11 cellular contexts compared by ENCODE assay signal in the genomic region with DNA sequence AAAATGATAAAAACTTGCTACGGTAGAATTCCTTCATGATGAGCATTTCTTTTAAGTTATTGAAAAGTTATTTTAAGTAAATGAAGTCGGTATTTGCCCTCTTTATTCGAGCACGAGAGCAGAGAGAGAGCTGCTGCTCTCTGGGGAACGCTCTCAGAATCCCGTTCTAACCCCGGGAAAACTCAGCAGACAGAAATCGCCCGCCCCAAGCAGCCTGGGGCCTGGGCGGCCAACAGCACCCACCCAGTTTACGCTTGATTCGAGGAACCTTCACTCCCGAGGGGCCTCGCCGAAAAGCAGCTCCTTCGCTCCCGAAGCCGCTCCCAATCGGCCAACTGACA. TPM values are rescaled to one million over a fixed set of nuclear protein-coding genes. Genes with fewer than 3 reads are reported as not detected.
DNase-seq lines count a peak whose midpoint lies in the region; ATAC-seq and TF ChIP-seq lines count a peak whose summit lies in the region.
"Had no signal": no experiment of that assay in that cellular context is flagged by ENCODE, and none has a peak within 500 bp of the region (broad histone marks: within the 10 kb centered on the region; RNA-seq: fewer than 3 reads in every experiment).

No MANE protein-coding gene starts in this region.

- intact Hi-C loops in CD4-positive, alpha-beta memory T cell (cut with micrococcal nuclease) = no loop called here
- intact Hi-C loops in colonic mucosa (cut with DNase I) = no loop called here

- no peak overlapping the region for H3K4me3 ChIP-seq in CD4-positive, alpha-beta memory T cell (ENCODE audit: low read length in 2 of 2)
- peak overlapping the region; percentile 45 for H3K4me3 ChIP-seq in H7 (ENCODE audit: insufficient read depth, low read depth, low read length)
- peak overlapping the region; percentile 3 for H3K4me3 ChIP-seq in colonic mucosa
- H3K4me3 ChIP-seq: pancreas had no signal

- peaks cover 0 to 12% (median under 1%) of the 10 kb centered on the region in 8 donors for H3K9me3 Mint-ChIP-seq in CD4-positive, alpha-beta memory T cell
- H3K9me3 Mint-ChIP-seq in naive B cell = peaks cover 0 to 6% (median 1%) of the 10 kb centered on the region in 7 donors

- TF ChIP-seq CTCF in colonic mucosa (IDR thresholded peaks at IDR 0.05) = no peak

- H3K9me3 ChIP-seq in CD4-positive, alpha-beta memory T cell (ENCODE audit: control insufficient read depth in 1 of 2, low read length in 2 of 2) = no peaks in the 10 kb centered on the region
- no peaks in the 10 kb centered on the region for H3K9me3 ChIP-seq in colonic mucosa
- H3K9me3 ChIP-seq: pancreas had no signal

- H3K27ac Mint-ChIP-seq in CD4-positive, alpha-beta memory T cell = no peak overlapping the region
- peak overlapping the region in 2 of 6 donors; percentile 62 to 88 for H3K27ac Mint-ChIP-seq in naive B cell

- H3K4me3 Mint-ChIP-seq in CD4-positive, alpha-beta memory T cell = peak overlapping the region in 7 of 8 donors; percentile 5 to 75 (median 71)
- peak overlapping the region; percentile 74 to 91 (median 85) for H3K4me3 Mint-ChIP-seq in naive B cell

- no peak overlapping the region for H3K27ac ChIP-seq in CD4-positive, alpha-beta memory T cell (ENCODE audit: low read depth, low read length)
- no peak overlapping the region for H3K27ac ChIP-seq in colonic mucosa
- H3K27ac ChIP-seq: pancreas had no signal

- H3K36me3 ChIP-seq in CD4-positive, alpha-beta memory T cell (ENCODE audit: insufficient read depth, low read length) = no peaks in the 10 kb centered on the region
- H3K36me3 ChIP-seq in H7 (replicated peaks; ENCODE audit: control insufficient read depth, insufficient read depth, low read length) = no peaks in the 10 kb centered on the region
- no peaks in the 10 kb centered on the region for H3K36me3 ChIP-seq in colonic mucosa
- H3K36me3 ChIP-seq: pancreas had no signal

- no peak for DNase-seq in CD4-positive, alpha-beta memory T cell
- DNase-seq in H7 (no peak), colonic mucosa (no peak), naive B cell (no peak), NCI-H1436 treated with DMSO at 0.1 percent for 48 hours (lab: John Stamatoyannopoulos, UW) (no peak), COR-L47 (lab: John Stamatoyannopoulos, UW) (no peak), DMS153 (lab: John Stamatoyannopoulos, UW) (no peak)
- DNase-seq in activated CD4-positive, CD25-positive, alpha-beta regulatory T cell treated with anti-CD3 and anti-CD28 coated beads, Interleukin-2, amount 50 U/mL, for 72 hours = no peak
- DNase-seq: HCEC 1CT, NCI-H526 treated with DMSO at 0.1 percent for 48 hours had no signal

- peaks cover 9 to 30% of the 10 kb centered on the region in 2 donors for H3K36me3 Mint-ChIP-seq in CD4-positive, alpha-beta memory T cell
- H3K36me3 Mint-ChIP-seq in naive B cell = peaks cover 14 to 33% of the 10 kb centered on the region in 2 donors

- ATAC-seq in naive B cell (ENCODE audit: low read depth in 2 of 2) = no peak
- ATAC-seq: pancreas had no signal

- peaks cover 20 to 41% (median 35%) of the 10 kb centered on the region in 4 donors for H3K4me1 Mint-ChIP-seq in CD4-positive, alpha-beta memory T cell
- peaks cover 25 to 48% (median 37%) of the 10 kb centered on the region in 3 donors for H3K4me1 Mint-ChIP-seq in naive B cell

- POLR2A ChIA-PET in CD4-positive, alpha-beta memory T cell (lab: Charles Lee; ENCODE audit: partially characterized antibody) = no interaction called here

- peaks cover 48% of the 10 kb centered on the region for H3K4me1 ChIP-seq in CD4-positive, alpha-beta memory T cell (ENCODE audit: insufficient read depth, low read length)
- H3K4me1 ChIP-seq in colonic mucosa = peaks cover 28% of the 10 kb centered on the region

- peaks cover 12% of the 10 kb centered on the region for H3K27me3 ChIP-seq in CD4-positive, alpha-beta memory T cell (ENCODE audit: insufficient read depth, low read length)
- H3K27me3 ChIP-seq in H7 (ENCODE audit: control insufficient read depth, insufficient read depth, low read length) (peaks cover 69% of the 10 kb centered on the region), colonic mucosa (peaks cover 52% of the 10 kb centered on the region)

- H3K27me3 Mint-ChIP-seq in CD4-positive, alpha-beta memory T cell = peaks cover 43 to 47% of the 10 kb centered on the region in 2 donors
- peaks cover 68 to 82% (median 72%) of the 10 kb centered on the region in 3 donors for H3K27me3 Mint-ChIP-seq in naive B cell

- no peak overlapping the region for H3K9ac ChIP-seq in colonic mucosa (ENCODE audit: low read depth in 2 of 2, low read length in 2 of 2)

- CTCF ChIA-PET in CD4-positive, alpha-beta memory T cell (lab: Charles Lee; ENCODE audit: partially characterized antibody) = no interaction called here

RNA-seq across cellular contexts. Expression of a gene that starts 3.5 kb away (rescaled TPM):
- total RNA-seq in CD4-positive, alpha-beta memory T cell = not detected
- polyA plus RNA-seq in CD4-positive, alpha-beta memory T cell = not detected
- 0.03 and 0.26 TPM in 2 replicates for total RNA-seq in H7 (2014; rRNA removed; shearing (Covaris generic))
- total RNA-seq in colonic mucosa = not detected
- not detected for polyA plus RNA-seq in naive B cell (ENCODE audit: low read depth in 6 of 6)

Comparison
In these comparisons a context has a peak if more than half of its experiments do, and no peak if none do; other contexts are left out.
1. H3K4me3 ChIP-seq: peak in H7 (single experiment) and colonic mucosa (single experiment); none in CD4-positive, alpha-beta memory T cell (0 of 2).